8 cellular contexts compared by ENCODE assay signal in genomic region chr1:6393400-6394187, GRCh38.
DNase-seq lines count a peak whose midpoint lies in the region; ATAC-seq, FAIRE-seq and TF ChIP-seq lines count a peak whose summit lies in the region.

Gene ACOT7, minus strand, starts transcription at chr1:6393767. Its CDS starts 368 bp downstream, at chr1:6393399.

- H3K9ac ChIP-seq in HUES48 (ENCODE audit: low read depth, low read length) (peak within 1 kb of the TSS; percentile 93), OCI-LY1 (ENCODE audit: low read length) (peak within 1 kb of the TSS; percentile 77), mucosa of rectum (ENCODE audit: low read depth in 1 of 2, low read length in 2 of 2) (peak within 1 kb of the TSS; percentile 65 to 84)

- peak; percentile 76 for ATAC-seq in GM21390 (IDR thresholded peaks at IDR 0.05; ENCODE audit: unreplicated experiment)

- H3K9me2 ChIP-seq in OCI-LY1 (ENCODE audit: low read depth, low read length) = no peaks in the 10 kb centered on the region

- DNase-seq in D721Med (ENCODE audit: insufficient read length, low spot score) (peak; percentile 47), activated T-cell treated with anti-CD3 and anti-CD28 coated beads for 24 hours (ENCODE audit: low read depth) (peak; percentile 85), epithelial cell of prostate (ENCODE audit: low read depth, low spot score) (no peak)
- peak; percentile 92 for DNase-seq in stimulated activated CD8-positive, alpha-beta memory T cell treated with anti-CD3 and anti-CD28 coated beads, Interleukin-4, amount 100 ng/mL, for 48 hours

- H3K79me2 ChIP-seq in OCI-LY1 (ENCODE audit: insufficient read depth, low read length) = no peaks in the 10 kb centered on the region

- no peaks in the 10 kb centered on the region for H3K36me3 ChIP-seq in HUES48 (ENCODE audit: control insufficient read depth, insufficient read depth, low read length)
- no peaks in the 10 kb centered on the region for H3K36me3 ChIP-seq in OCI-LY1 (ENCODE audit: insufficient read depth, low read length)
- H3K36me3 ChIP-seq in mucosa of rectum (ENCODE audit: control insufficient read depth in 2 of 2, insufficient read depth in 2 of 2, low read length in 2 of 2) = no peaks in the 10 kb centered on the region

- H3F3A ChIP-seq in OCI-LY1 (ENCODE audit: insufficient read depth, low read length) = no peaks in the 10 kb centered on the region

- peak within 1 kb of the TSS; percentile 69 for H3K4me2 ChIP-seq in OCI-LY1 (ENCODE audit: low read length)

- H4K20me1 ChIP-seq in OCI-LY1 (ENCODE audit: insufficient read depth, low read length) = no peaks in the 10 kb centered on the region

- TF ChIP-seq CTCF in D721Med (IDR thresholded peaks at IDR 0.05; ENCODE audit: insufficient read depth, missing control alignments) (no peak), OCI-LY1 (IDR thresholded peaks at IDR 0.05; ENCODE audit: low read length) (no peak)

- H3K27me3 ChIP-seq in HUES48 (ENCODE audit: control insufficient read depth, insufficient read depth, low read length) = no peaks in the 10 kb centered on the region
- H3K27me3 ChIP-seq in OCI-LY1 (ENCODE audit: insufficient read depth, low read length) = no peaks in the 10 kb centered on the region
- no peaks in the 10 kb centered on the region for H3K27me3 ChIP-seq in mucosa of rectum (ENCODE audit: control insufficient read depth in 2 of 2, insufficient read depth in 2 of 2, low read length in 2 of 2)

- H3K9me3 ChIP-seq in HUES48 (ENCODE audit: control insufficient read depth, insufficient read depth, low read length) = no peaks in the 10 kb centered on the region
- no peaks in the 10 kb centered on the region for H3K9me3 ChIP-seq in OCI-LY1 (ENCODE audit: low read length)
- no peaks in the 10 kb centered on the region for H3K9me3 ChIP-seq in mucosa of rectum (ENCODE audit: control insufficient read depth in 2 of 2, low read length in 2 of 2)

- H2AFZ ChIP-seq in OCI-LY1 (ENCODE audit: low read length) = no peak within 1 kb of the TSS

- H3K4me3 ChIP-seq in HUES48 (ENCODE audit: low read depth, low read length) (peak within 1 kb of the TSS; percentile 60), OCI-LY1 (ENCODE audit: low read depth, low read length, poor library complexity, severe bottlenecking) (peak within 1 kb of the TSS; percentile 74), mucosa of rectum (ENCODE audit: low read length in 2 of 2) (peak within 1 kb of the TSS; percentile 77 to 79)

- H3K27ac ChIP-seq in HUES48 (ENCODE audit: low read depth, low read length) (peak within 1 kb of the TSS; percentile 97), OCI-LY1 (ENCODE audit: low read depth, low read length, poor library complexity, severe bottlenecking) (peak within 1 kb of the TSS; percentile 24), epithelial cell of prostate (peak within 1 kb of the TSS; percentile 88), mucosa of rectum (ENCODE audit: low read depth in 2 of 2, low read length in 2 of 2) (peak within 1 kb of the TSS; percentile 95 to 98)

- FAIRE-seq in D721Med (lab: Jason Lieb, UNC) = no peak

- H3K4me1 ChIP-seq in HUES48 (ENCODE audit: control insufficient read depth, insufficient read depth, low read length) = 0 out of 2 replicates have a peak, but pooled peaks cover 7% of the 10 kb centered on the region
- H3K4me1 ChIP-seq in OCI-LY1 (ENCODE audit: insufficient read depth, low read length, severe bottlenecking) = peaks cover 18% of the 10 kb centered on the region
- H3K4me1 ChIP-seq in mucosa of rectum (ENCODE audit: control insufficient read depth in 2 of 2, insufficient read depth in 2 of 2, low read length in 2 of 2) = peaks cover 17 to 18% of the 10 kb centered on the region in 2 donors

Comparison
In these comparisons a context has a peak if more than half of its experiments do, and no peak if none do; other contexts are left out.
1. H3K27ac ChIP-seq: peak in every context shown above with its lines; median percentile 97 in HUES48; 96 in mucosa of rectum; 88 in epithelial cell of prostate; 24 in OCI-LY1.